18 cellular contexts compared by ENCODE assay signal in genomic region chr12:103805961-103806360, GRCh38. TPM values are rescaled to one million over a fixed set of nuclear protein-coding genes. Genes with fewer than 3 reads are reported as not detected.
DNase-seq lines count a peak whose midpoint lies in the region; ATAC-seq, FAIRE-seq and TF ChIP-seq lines count a peak whose summit lies in the region.
"Had no signal": no experiment of that assay in that cellular context is flagged by ENCODE, and none has a peak within 500 bp of the region (broad histone marks: within the 10 kb centered on the region; RNA-seq: fewer than 3 reads in every experiment).

No MANE protein-coding gene starts in this region.

- H3K27ac ChIP-seq in left lung (peak overlapping the region; percentile 13 to 79), uterus (peak overlapping the region; percentile 59 to 68), pancreas (no peak overlapping the region), kidney (ENCODE audit: low read depth in 2 of 2, low read length in 2 of 2) (no peak overlapping the region)
- H3K27ac ChIP-seq: parathyroid adenoma had no signal

- POLR2A ChIA-PET in MCF 10A (lab: Yijun Ruan, JAX), result interaction anchor here (0.5 to 3.1 kb wide), 5 partner anchors 22 to 199 kb away, joined by 3 to 13 read pairs (median 3); partner anchors contain the start of genes HSP90B1 and NT5DC3

- H3K4me3 ChIP-seq in left lung (no peak overlapping the region), uterus (no peak overlapping the region), pancreas (no peak overlapping the region), kidney (ENCODE audit: low read length in 2 of 2) (no peak overlapping the region)
- H3K4me3 ChIP-seq: lung, upper lobe of left lung had no signal

- 94 to 98% methylated on average over 3 of the region's 3 CpGs for WGBS in pancreas, 2 donors

- peaks cover 67% of the 10 kb centered on the region for H3K4me1 Mint-ChIP-seq in HFFc6 (ENCODE audit: low read depth)
- H3K4me1 Mint-ChIP-seq in MCF 10A (ENCODE audit: insufficient read depth, unreplicated experiment), result peaks cover 41% of the 10 kb centered on the region

- no peak for ATAC-seq in left lung
- no peak for ATAC-seq in pancreas
- ATAC-seq: stimulated activated naive CD8-positive, alpha-beta T cell treated with anti-CD3 and anti-CD28 coated beads, Interleukin-15, Interleukin-2, amounts not matched to agents 100 U/mL and 50 U/mL, for 24 hours had no signal

- no TSS peak for BruUV-seq in MCF 10A (replicated peaks; lab: Mats Ljungman, UMichigan)

- H3K4me1 ChIP-seq in left lung, result peaks cover 14 to 49% of the 10 kb centered on the region in 2 donors
- peaks cover 8% of the 10 kb centered on the region in 2 donors for H3K4me1 ChIP-seq in uterus
- peaks cover 0 to 12% (median under 1%) of the 10 kb centered on the region in 3 donors for H3K4me1 ChIP-seq in pancreas
- no peaks in the 10 kb centered on the region for H3K4me1 ChIP-seq in kidney (ENCODE audit: control insufficient read depth in 1 of 2, insufficient read depth in 1 of 2, low read depth in 1 of 2, low read length in 2 of 2)
- H3K4me1 ChIP-seq: parathyroid adenoma had no signal

- intact Hi-C loops in MCF 10A (cut with micrococcal nuclease) (loop anchor here (1.0 to 2.0 kb wide), 2 partner anchors 35 to 53 kb away; partner anchors contain the start of gene NT5DC3), left lung (cut with DNase I) (no loop called here), uterus (cut with DNase I; ENCODE audit: low total_unique reads) (no loop called here), pancreas (cut with DNase I) (no loop called here), kidney (cut with DNase I) (no loop called here)

- no peaks in the 10 kb centered on the region for H3K27me3 ChIP-seq in left lung
- no peaks in the 10 kb centered on the region for H3K27me3 ChIP-seq in uterus
- H3K27me3 ChIP-seq in pancreas, result no peaks in the 10 kb centered on the region
- H3K27me3 ChIP-seq: BE2C, upper lobe of left lung had no signal

- DNase-seq in HFFc6 (no peak), MCF 10A (ENCODE audit: unreplicated experiment) (no peak), left lung (no peak), uterus (no peak), pancreas (no peak), kidney (no peak), NCI-H1436 (lab: John Stamatoyannopoulos, UW) (no peak)
- no peak for DNase-seq in activated naive CD4-positive, alpha-beta T cell treated with Interleukin-2 at 50 U/mL for 16 hours
- DNase-seq: activated CD4-positive, alpha-beta T cell treated with anti-CD3 and anti-CD28 coated beads for 48 hours; activated effector memory CD4-positive, alpha-beta T cell treated with Interleukin-2 at 50 U/mL for 16 hours; BE2C; NCI-H1694; stimulated activated CD4-positive, alpha-beta T cell treated with anti-CD3 and anti-CD28 coated beads, Interleukin-2, amount 100 ng/mL, for 24 hours; stimulated activated naive CD8-positive, alpha-beta T cell treated with anti-CD3 and anti-CD28 coated beads, Interleukin-15, Interleukin-2, amounts not matched to agents 100 U/mL and 50 U/mL, for 24 hours had no signal

- H3K27ac Mint-ChIP-seq in HFFc6 (peak overlapping the region; percentile 93), MCF 10A (ENCODE audit: low read depth, unreplicated experiment) (peak overlapping the region; percentile 84)

- H3K9me3 ChIP-seq in left lung (no peaks in the 10 kb centered on the region), uterus (no peaks in the 10 kb centered on the region), pancreas (no peaks in the 10 kb centered on the region), kidney (ENCODE audit: control insufficient read depth in 1 of 2, low read length in 2 of 2) (no peaks in the 10 kb centered on the region)
- H3K9me3 ChIP-seq: BE2C, upper lobe of left lung had no signal

- H3K9ac ChIP-seq in kidney (ENCODE audit: low read length in 2 of 2), result no peak overlapping the region
- H3K9ac ChIP-seq: parathyroid adenoma had no signal

- H3K9me3 Mint-ChIP-seq in HFFc6 (no peaks in the 10 kb centered on the region), MCF 10A (ENCODE audit: unreplicated experiment) (no peaks in the 10 kb centered on the region)

- H3K27me3 Mint-ChIP-seq in HFFc6 (ENCODE audit: insufficient read depth), result no peaks in the 10 kb centered on the region; the same call in 1 of the 2 replicates
- no peaks in the 10 kb centered on the region for H3K27me3 Mint-ChIP-seq in MCF 10A (ENCODE audit: insufficient read depth, unreplicated experiment)

- CTCF ChIA-PET in MCF 10A (lab: Yijun Ruan, JAX), result interaction anchor here (0.9 kb wide), 1 partner anchor 231 kb away, joined by 4 read pairs; no protein-coding TSS in a partner anchor

- FAIRE-seq in pancreas (lab: Jason Lieb, UNC), result no peak
- FAIRE-seq in kidney (lab: Jason Lieb, UNC), result no peak
- FAIRE-seq: TTC549 had no signal

- no peaks in the 10 kb centered on the region for H3K36me3 ChIP-seq in left lung
- no peaks in the 10 kb centered on the region for H3K36me3 ChIP-seq in uterus
- H3K36me3 ChIP-seq in pancreas, result no peaks in the 10 kb centered on the region
- H3K36me3 ChIP-seq in kidney (ENCODE audit: control insufficient read depth in 1 of 2, insufficient read depth in 2 of 2, low read length in 2 of 2), result no peaks in the 10 kb centered on the region
- H3K36me3 ChIP-seq: BE2C, upper lobe of left lung had no signal

- TF ChIP-seq CTCF in HFFc6 (IDR thresholded peaks at IDR 0.05) (no peak), MCF 10A (IDR thresholded peaks at IDR 0.05; ENCODE audit: unreplicated experiment) (no peak), left lung (IDR thresholded peaks at IDR 0.05) (no peak), uterus (IDR thresholded peaks at IDR 0.05) (no peak), pancreas (IDR thresholded peaks at IDR 0.05) (no peak), kidney (IDR thresholded peaks at IDR 0.05; ENCODE audit: borderline replicate concordance, extremely low read depth, insufficient read depth) (no peak)

- H3K4me3 Mint-ChIP-seq in HFFc6 (peak overlapping the region; percentile 86), MCF 10A (ENCODE audit: unreplicated experiment) (no peak overlapping the region)

- H3K36me3 Mint-ChIP-seq in HFFc6 (ENCODE audit: low read depth) (peaks cover 40% of the 10 kb centered on the region), MCF 10A (ENCODE audit: insufficient read depth, unreplicated experiment) (peaks cover 10% of the 10 kb centered on the region)

- TF ChIP-seq POLR2A in uterus (IDR thresholded peaks at IDR 0.05), result no peak

RNA-seq across cellular contexts. Expression of gene NT5DC3, which starts 35.1 kb away (rescaled TPM):
- total RNA-seq in HFFc6 (2021; fragmentation: NEBNext Ultra II Directional; extraction: Animal tissue kit (Norgen Biotek cat#: 25700)), result 10 to 100 TPM; 10.5 to 12.8 (median 11.3) TPM
- 15.1 and 18.3 TPM in 2 replicates for total RNA-seq in MCF 10A (2022)
- 1 to 10 TPM; 7.5 to 8.9 TPM for total RNA-seq in left lung
- total RNA-seq in uterus, result 10 to 100 TPM in 3 of 4 donors, 1 to 10 TPM in 1; 5.6 to 60.9 (median 15.9) TPM
- 1 to 10 TPM; 2.9 to 6.4 (median 4.2) TPM for total RNA-seq in pancreas
- polyA plus RNA-seq in pancreas, result 1 to 10 TPM; 2.6 to 4.2 TPM
- 7.8 TPM for total RNA-seq in kidney
- polyA plus RNA-seq in kidney (ENCODE audit: insufficient read depth, low read depth, low replicate concordance), result 1.1 TPM

Comparison
In these comparisons a context has a peak if more than half of its experiments do, and no peak if none do; other contexts are left out.
1. H3K27ac ChIP-seq: peak in left lung (2 of 2) and uterus (2 of 2); none in pancreas (0 of 4) and kidney (0 of 2).